In genomic region chr10:133372507-133372906, GRCh38 we compare ENCODE assay signal across 7 cellular contexts. TPM values are rescaled to one million over a fixed set of nuclear protein-coding genes. Genes with fewer than 3 reads are reported as not detected.
DNase-seq lines count a peak whose midpoint lies in the region; ATAC-seq and TF ChIP-seq lines count a peak whose summit lies in the region.

No MANE protein-coding gene starts in this region.

- ATAC-seq in HG03039 (IDR thresholded peaks at IDR 0.05; ENCODE audit: unreplicated experiment) (no peak), GM21381 (IDR thresholded peaks at IDR 0.05; ENCODE audit: unreplicated experiment) (no peak)

- H3K27ac ChIP-seq in HUES6 (ENCODE audit: low read depth, low read length) = no peak overlapping the region
- H3K27ac ChIP-seq in subcutaneous abdominal adipose tissue (ENCODE audit: low read depth, low read length) = no peak overlapping the region

- no peak for DNase-seq in astrocyte of the spinal cord (ENCODE audit: low read depth, low spot score)
- DNase-seq in kidney epithelial cell (ENCODE audit: low read depth) = no peak
- no peak for DNase-seq in GM10266 (ENCODE audit: extremely low spot score)

- peaks cover 33% of the 10 kb centered on the region for H3K36me3 ChIP-seq in HUES6 (ENCODE audit: control insufficient read depth, insufficient read depth, low read length)
- H3K36me3 ChIP-seq in kidney epithelial cell (ENCODE audit: control insufficient read depth, insufficient read depth, low read length) = peaks cover 1% of the 10 kb centered on the region
- H3K36me3 ChIP-seq in subcutaneous abdominal adipose tissue (ENCODE audit: control insufficient read depth in 5 of 5, insufficient read depth in 5 of 5, low read length in 5 of 5) = peaks cover 0 to 34% (median 33%) of the 10 kb centered on the region in 5 donors

- TF ChIP-seq CTCF in astrocyte of the spinal cord (IDR thresholded peaks at IDR 0.05; ENCODE audit: low read depth, low read length) = no peak
- TF ChIP-seq CTCF in kidney epithelial cell (IDR thresholded peaks at IDR 0.05; ENCODE audit: insufficient read depth, low read length, poor library complexity, severe bottlenecking) = no peak
- TF ChIP-seq CTCF in GM10266 (IDR thresholded peaks at IDR 0.05; ENCODE audit: control insufficient read depth, insufficient read depth, low read depth, missing control alignments) = no peak

- H3K4me3 ChIP-seq in HUES6 (ENCODE audit: low read depth, low read length) = peak overlapping the region; percentile 26; the same call in 1 of the 2 replicates
- peak overlapping the region; percentile 67 for H3K4me3 ChIP-seq in astrocyte of the spinal cord (ENCODE audit: low read depth, low read length)
- H3K4me3 ChIP-seq in kidney epithelial cell (ENCODE audit: low read depth, low read length) = peak overlapping the region; percentile 97
- peak overlapping the region; percentile 5 to 50 (median 43) for H3K4me3 ChIP-seq in subcutaneous abdominal adipose tissue (ENCODE audit: low read depth in 1 of 5, low read length in 5 of 5)

- H3K9me3 ChIP-seq in HUES6 (ENCODE audit: control insufficient read depth, insufficient read depth, low read depth, low read length) = no peaks in the 10 kb centered on the region
- H3K9me3 ChIP-seq in subcutaneous abdominal adipose tissue (ENCODE audit: control insufficient read depth in 5 of 5, low read length in 5 of 5) = no peaks in the 10 kb centered on the region

- in situ Hi-C loops in astrocyte of the spinal cord (cut with HindIII; ENCODE audit: low sequenced_read_pairs) = no loop called here

- peaks cover 37% of the 10 kb centered on the region for H3K27me3 ChIP-seq in HUES6 (ENCODE audit: control insufficient read depth, insufficient read depth, low read length)
- H3K27me3 ChIP-seq in kidney epithelial cell (ENCODE audit: control insufficient read depth, insufficient read depth, low read length) = no peaks in the 10 kb centered on the region
- no peaks in the 10 kb centered on the region for H3K27me3 ChIP-seq in subcutaneous abdominal adipose tissue (ENCODE audit: control insufficient read depth in 5 of 5, insufficient read depth in 4 of 5, low read length in 5 of 5)

- H3K9ac ChIP-seq in HUES6 (ENCODE audit: low read length) (no peak overlapping the region), subcutaneous abdominal adipose tissue (ENCODE audit: low read length in 5 of 5) (peak overlapping the region in 1 of 5 donors; percentile 26)

- H3K4me1 ChIP-seq in HUES6 (ENCODE audit: control insufficient read depth, insufficient read depth, low read length) = no peaks in the 10 kb centered on the region
- H3K4me1 ChIP-seq in subcutaneous abdominal adipose tissue (ENCODE audit: control insufficient read depth in 5 of 5, insufficient read depth in 5 of 5, low read length in 5 of 5) = peaks cover 0 to 37% (median 19%) of the 10 kb centered on the region in 5 donors

RNA-seq across cellular contexts. Expression of gene ECHS1, which starts 0.6 kb away (rescaled TPM):
- total RNA-seq in kidney epithelial cell = 106 and 127 TPM in 2 replicates

RNA-seq across cellular contexts. Expression of gene PAOX, which starts 6.6 kb away (rescaled TPM):
- 4.3 and 6.4 TPM in 2 replicates for total RNA-seq in kidney epithelial cell

RNA-seq across cellular contexts. Expression of gene FUOM, which starts 14.7 kb away (rescaled TPM):
- total RNA-seq in kidney epithelial cell = 47.0 and 58.8 TPM in 2 replicates

RNA-seq across cellular contexts. Expression of gene MTG1, which starts 21.4 kb away (rescaled TPM):
- 26.7 and 40.3 TPM in 2 replicates for total RNA-seq in kidney epithelial cell

RNA-seq across cellular contexts. Expression of gene PRAP1, which starts 25.3 kb away (rescaled TPM):
- not detected in 2 replicates for total RNA-seq in kidney epithelial cell

Comparison
In these comparisons a context has a peak if more than half of its experiments do, and no peak if none do; other contexts are left out.
1. H3K4me3 ChIP-seq: peak in every context shown above with its lines; median percentile 97 in kidney epithelial cell; 67 in astrocyte of the spinal cord; 43 in subcutaneous abdominal adipose tissue; 26 in HUES6.